ENCODE assay signal across 10 cellular contexts in genomic region chr19:35510626-35510964, GRCh38. TPM values are rescaled to one million over a fixed set of nuclear protein-coding genes. Genes with fewer than 3 reads are reported as not detected.
DNase-seq lines count a peak whose midpoint lies in the region; ATAC-seq and TF ChIP-seq lines count a peak whose summit lies in the region.
"Had no signal": no experiment of that assay in that cellular context is flagged by ENCODE, and none has a peak within 500 bp of the region (broad histone marks: within the 10 kb centered on the region; RNA-seq: fewer than 3 reads in every experiment).

No MANE protein-coding gene starts in this region.

- H3K36me3 ChIP-seq in lower lobe of right lung (no peaks in the 10 kb centered on the region), thoracic aorta (no peaks in the 10 kb centered on the region)
- H3K36me3 ChIP-seq: colonic mucosa had no signal

- peaks cover 14% of the 10 kb centered on the region for H3K4me1 Mint-ChIP-seq in activated T-cell treated with anti-CD3 and anti-CD28 coated beads, Interleukin-2, amount 50 U/mL, for 4 hours (ENCODE audit: low read depth)
- no peaks in the 10 kb centered on the region for H3K4me1 Mint-ChIP-seq in activated T-helper 17 cell treated with anti-CD3 and anti-CD28 coated beads, Interleukin-2, amount 50 U/mL, for 72 hours

- H3K27me3 ChIP-seq in lower lobe of right lung (ENCODE audit: low read depth) (peaks cover 29% of the 10 kb centered on the region), thoracic aorta (replicated peaks; ENCODE audit: insufficient read depth) (no peaks in the 10 kb centered on the region)
- H3K27me3 ChIP-seq: colonic mucosa had no signal

- H3K4me3 ChIP-seq in lower lobe of right lung = peak overlapping the region; percentile 56
- H3K4me3 ChIP-seq in thoracic aorta = peak overlapping the region; percentile 77

- ATAC-seq in activated T-cell treated with anti-CD3 and anti-CD28 coated beads, Interleukin-2, amount 50 U/mL, for 4 hours = no peak
- no peak for ATAC-seq in activated T-helper 17 cell treated with anti-CD3 and anti-CD28 coated beads, Interleukin-2, amount 50 U/mL, for 72 hours (replicated peaks)
- ATAC-seq in lower lobe of right lung = peak in 1 of 2 donors; percentile 6
- ATAC-seq in thoracic aorta (ENCODE audit: insufficient number of reproducible peaks, low FRiP score, low read depth) = no peak

- H3K27ac ChIP-seq in lower lobe of right lung = peak overlapping the region; percentile 84
- H3K27ac ChIP-seq in thoracic aorta = no peak overlapping the region
- H3K27ac ChIP-seq: psoas muscle had no signal

- peaks cover 32% of the 10 kb centered on the region for H3K27me3 Mint-ChIP-seq in activated T-cell treated with anti-CD3 and anti-CD28 coated beads, Interleukin-2, amount 50 U/mL, for 4 hours (ENCODE audit: low read depth)
- H3K27me3 Mint-ChIP-seq in activated T-helper 17 cell treated with anti-CD3 and anti-CD28 coated beads, Interleukin-2, amount 50 U/mL, for 72 hours = peaks cover 30% of the 10 kb centered on the region

- CTCF ChIA-PET in GM10248 (lab: Yijun Ruan, JAX) = interaction anchor here (0.9 to 8.1 kb wide), 45 partner anchors 9 to 369 kb away, joined by 3 to 126 read pairs (median 5); partner anchors contain the start of genes FFAR1, FXYD7 and USF2

- no peaks in the 10 kb centered on the region for H3K36me3 Mint-ChIP-seq in activated T-cell treated with anti-CD3 and anti-CD28 coated beads, Interleukin-2, amount 50 U/mL, for 4 hours (ENCODE audit: insufficient read depth)
- no peaks in the 10 kb centered on the region for H3K36me3 Mint-ChIP-seq in activated T-helper 17 cell treated with anti-CD3 and anti-CD28 coated beads, Interleukin-2, amount 50 U/mL, for 72 hours (ENCODE audit: low read depth)

- H3K27ac Mint-ChIP-seq in activated T-helper 17 cell treated with anti-CD3 and anti-CD28 coated beads, Interleukin-2, amount 50 U/mL, for 72 hours = no peak overlapping the region

- no peaks in the 10 kb centered on the region for H3K9me3 Mint-ChIP-seq in activated T-cell treated with anti-CD3 and anti-CD28 coated beads, Interleukin-2, amount 50 U/mL, for 4 hours
- H3K9me3 Mint-ChIP-seq in activated T-helper 17 cell treated with anti-CD3 and anti-CD28 coated beads, Interleukin-2, amount 50 U/mL, for 72 hours = no peaks in the 10 kb centered on the region

- peak overlapping the region; percentile 75 for H3K4me3 Mint-ChIP-seq in activated T-cell treated with anti-CD3 and anti-CD28 coated beads, Interleukin-2, amount 50 U/mL, for 4 hours
- peak overlapping the region; percentile 69 for H3K4me3 Mint-ChIP-seq in activated T-helper 17 cell treated with anti-CD3 and anti-CD28 coated beads, Interleukin-2, amount 50 U/mL, for 72 hours

- POLR2A ChIA-PET in GM10248 (lab: Yijun Ruan, JAX) = interaction anchor here (0.7 to 1.3 kb wide), 2 partner anchors 20 to 157 kb away, joined by 3 to 4 read pairs; no protein-coding TSS in a partner anchor

- H3K9me3 ChIP-seq in lower lobe of right lung = no peaks in the 10 kb centered on the region
- H3K9me3 ChIP-seq in thoracic aorta = no peaks in the 10 kb centered on the region
- H3K9me3 ChIP-seq: colonic mucosa, psoas muscle had no signal

- TF ChIP-seq CTCF in lower lobe of right lung (IDR thresholded peaks at IDR 0.05) = no peak
- TF ChIP-seq CTCF in thoracic aorta (IDR thresholded peaks at IDR 0.05) = no peak
- TF ChIP-seq CTCF in GM10248 (IDR thresholded peaks at IDR 0.05; ENCODE audit: control extremely low read depth, extremely low read depth, low read depth, missing control alignments) = no peak

- no peak for DNase-seq in activated T-cell treated with anti-CD3 and anti-CD28 coated beads, Interleukin-2, amount 50 U/mL, for 4 hours
- DNase-seq in activated T-cell treated with anti-CD3 and anti-CD28 coated beads, Interleukin-2, amount 50 U/mL, for 1 hour = no peak
- DNase-seq in lower lobe of right lung = no peak
- DNase-seq in thoracic aorta (ENCODE audit: low spot score) = no peak
- no peak for DNase-seq in DMS 273 (lab: John Stamatoyannopoulos, UW; ENCODE audit: unreplicated experiment)
- no peak for DNase-seq in GM10248 (ENCODE audit: extremely low spot score)
- DNase-seq in COLO829 (ENCODE audit: low spot score) = no peak

- H3K4me1 ChIP-seq in lower lobe of right lung = peaks cover 12% of the 10 kb centered on the region
- H3K4me1 ChIP-seq in thoracic aorta (ENCODE audit: control insufficient read depth in 1 of 2, low read depth in 2 of 2) = peaks cover 6 to 9% of the 10 kb centered on the region in 2 donors
- H3K4me1 ChIP-seq: colonic mucosa had no signal

- intact Hi-C loops in lower lobe of right lung (cut with DNase I) = no loop called here

RNA-seq across cellular contexts. Expression of gene DMKN, which starts 2.9 kb away (rescaled TPM):
- 1 to 10 TPM in 1 of 3 donors, under 1 TPM in 2; 0.49 to 1.3 (median 0.95) TPM for total RNA-seq in activated T-cell treated with anti-CD3 and anti-CD28 coated beads, Interleukin-2, amount 50 U/mL, for 4 hours
- total RNA-seq in activated T-helper 17 cell treated with anti-CD3 and anti-CD28 coated beads, Interleukin-2, amount 50 U/mL, for 72 hours = 1 to 10 TPM in 1 of 2 donors, under 1 TPM in 1; 0.11 to 1.7 TPM
- total RNA-seq in lower lobe of right lung = 70.7 TPM
- total RNA-seq in thoracic aorta = 10 to 100 TPM; 26.1 to 53.7 TPM

RNA-seq across cellular contexts. Expression of gene SBSN, which starts 17.5 kb away (rescaled TPM):
- not detected for total RNA-seq in activated T-cell treated with anti-CD3 and anti-CD28 coated beads, Interleukin-2, amount 50 U/mL, for 4 hours
- not detected for total RNA-seq in activated T-helper 17 cell treated with anti-CD3 and anti-CD28 coated beads, Interleukin-2, amount 50 U/mL, for 72 hours
- total RNA-seq in lower lobe of right lung = not detected
- total RNA-seq in thoracic aorta = 1 to 10 TPM in 1 of 2 donors, not detected in 1; 1.5 TPM
- total RNA-seq: colonic mucosa, psoas muscle had no signal

RNA-seq across cellular contexts. Expression of gene KRTDAP, which starts 20.3 kb away (rescaled TPM):
- total RNA-seq in activated T-cell treated with anti-CD3 and anti-CD28 coated beads, Interleukin-2, amount 50 U/mL, for 4 hours = not detected
- not detected for total RNA-seq in activated T-helper 17 cell treated with anti-CD3 and anti-CD28 coated beads, Interleukin-2, amount 50 U/mL, for 72 hours
- total RNA-seq in lower lobe of right lung (0.89 TPM), thoracic aorta (10 to 100 TPM in 1 of 2 donors, not detected in 1; 29.6 TPM)
- total RNA-seq: colonic mucosa, psoas muscle had no signal

RNA-seq across cellular contexts. Expression of gene GAPDHS, which starts 22.7 kb away (rescaled TPM):
- total RNA-seq in activated T-cell treated with anti-CD3 and anti-CD28 coated beads, Interleukin-2, amount 50 U/mL, for 4 hours = not detected
- total RNA-seq in activated T-helper 17 cell treated with anti-CD3 and anti-CD28 coated beads, Interleukin-2, amount 50 U/mL, for 72 hours = not detected
- not detected for total RNA-seq in lower lobe of right lung
- total RNA-seq in thoracic aorta = not detected
- total RNA-seq: colonic mucosa, psoas muscle had no signal

RNA-seq across cellular contexts. Expression of gene TMEM147, which starts 34.8 kb away (rescaled TPM):
- total RNA-seq in activated T-cell treated with anti-CD3 and anti-CD28 coated beads, Interleukin-2, amount 50 U/mL, for 4 hours = 100 to 1,000 TPM; 111 to 148 (median 115) TPM
- 10 to 100 TPM; 45.0 to 74.1 TPM for total RNA-seq in activated T-helper 17 cell treated with anti-CD3 and anti-CD28 coated beads, Interleukin-2, amount 50 U/mL, for 72 hours
- total RNA-seq in lower lobe of right lung (81.6 TPM), thoracic aorta (10 to 100 TPM; 49.7 to 75.8 TPM)

Comparison
In these comparisons a context has a peak if more than half of its experiments do, and no peak if none do; other contexts are left out.
1. RNA of gene DMKN, which starts 2.9 kb away (total RNA-seq): 70.7 TPM in lower lobe of right lung (single experiment) and 26.1 to 53.7 TPM in thoracic aorta; 0.11 to 1.7 TPM in activated T-helper 17 cell treated with anti-CD3 and anti-CD28 coated beads, Interleukin-2, amount 50 U/mL, for 72 hours and 0.49 to 1.3 TPM in activated T-cell treated with anti-CD3 and anti-CD28 coated beads, Interleukin-2, amount 50 U/mL, for 4 hours; every median in the first group is over 4 times any median in the second.